ENCODE assay signal across 16 cellular contexts in the genomic region with DNA sequence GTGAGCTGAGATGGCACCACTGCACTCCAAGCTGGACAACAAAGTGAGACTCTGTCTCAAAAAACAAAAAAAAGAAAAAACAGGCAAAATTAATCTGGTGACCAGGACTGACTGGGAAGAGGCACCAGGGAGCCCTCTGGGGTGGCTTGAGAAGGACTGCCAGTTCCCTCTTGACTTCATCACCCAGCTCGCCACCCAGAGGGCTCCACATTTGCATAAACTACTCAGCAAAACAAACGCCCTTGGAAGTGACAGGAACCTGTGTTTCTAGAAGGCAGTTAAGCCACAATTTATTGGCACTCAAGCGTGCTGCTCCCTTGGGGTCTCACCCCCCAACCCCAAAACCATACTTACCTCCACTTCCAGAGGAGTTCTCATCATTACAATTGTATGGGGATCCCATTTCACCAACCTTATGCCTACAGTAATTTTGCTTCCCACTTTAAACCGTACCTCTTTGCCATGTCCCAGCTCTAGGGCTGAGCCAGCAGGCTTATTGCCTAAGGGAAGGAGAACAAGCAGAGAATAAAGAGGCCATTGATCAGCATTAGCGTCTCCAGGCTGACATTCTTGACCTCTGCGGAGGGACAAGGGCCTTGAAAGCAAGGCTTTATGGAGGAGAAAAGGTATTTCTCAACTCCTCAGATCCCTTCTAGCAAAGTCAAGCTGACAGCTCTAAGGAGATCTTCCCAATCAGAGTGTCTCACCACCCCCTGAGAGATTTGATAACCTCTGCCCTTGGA. TPM values are rescaled to one million over a fixed set of nuclear protein-coding genes. Genes with fewer than 3 reads are reported as not detected.
DNase-seq lines count a peak whose midpoint lies in the region; ATAC-seq, FAIRE-seq and TF ChIP-seq lines count a peak whose summit lies in the region.
"Had no signal": no experiment of that assay in that cellular context is flagged by ENCODE, and none has a peak within 500 bp of the region (broad histone marks: within the 10 kb centered on the region; RNA-seq: fewer than 3 reads in every experiment).

No MANE protein-coding gene starts in this region.

- BruUV-seq in OCI-LY7 (replicated peaks; lab: Mats Ljungman, UMichigan), result no TSS peak

- H3K36me3 ChIP-seq in H7 (replicated peaks; ENCODE audit: control insufficient read depth, insufficient read depth, low read length) (no peaks in the 10 kb centered on the region), OCI-LY7 (ENCODE audit: insufficient read depth, low read length) (no peaks in the 10 kb centered on the region)

- no peaks in the 10 kb centered on the region for H3K27me3 ChIP-seq in H7 (ENCODE audit: control insufficient read depth, insufficient read depth, low read length)
- H3K27me3 ChIP-seq: body of pancreas had no signal

- intact Hi-C loops in OCI-LY7 (cut with micrococcal nuclease; ENCODE audit: unreplicated experiment), result no loop called here
- intact Hi-C loops in activated CD8-positive, alpha-beta T cell treated with anti-CD3 and anti-CD28 coated beads for 36 hours (cut with micrococcal nuclease), result no loop called here

- no peak overlapping the region for H3K4me3 ChIP-seq in H7 (ENCODE audit: insufficient read depth, low read depth, low read length)
- H3K4me3 ChIP-seq in OCI-LY7 (ENCODE audit: low read depth, low read length, poor library complexity, severe bottlenecking), result no peak overlapping the region
- H3K4me3 ChIP-seq: body of pancreas had no signal

- no peak overlapping the region for H3K27ac Mint-ChIP-seq in activated CD8-positive, alpha-beta T cell treated with anti-CD3 and anti-CD28 coated beads for 36 hours
- H3K27ac Mint-ChIP-seq: natural killer cell had no signal

- peaks cover 26% of the 10 kb centered on the region for H3K4me1 Mint-ChIP-seq in activated CD8-positive, alpha-beta T cell treated with anti-CD3 and anti-CD28 coated beads for 36 hours (ENCODE audit: low read depth)

- H2AFZ ChIP-seq in OCI-LY7 (ENCODE audit: low read length), result no peak overlapping the region

- H3K4me2 ChIP-seq in OCI-LY7 (ENCODE audit: low read length), result no peak overlapping the region

- H3K4me1 ChIP-seq in OCI-LY7 (ENCODE audit: insufficient read depth, low read length, poor library complexity, severe bottlenecking), result no peaks in the 10 kb centered on the region

- H3K4me3 Mint-ChIP-seq in activated CD8-positive, alpha-beta T cell treated with anti-CD3 and anti-CD28 coated beads for 36 hours, result no peak overlapping the region
- H3K4me3 Mint-ChIP-seq: natural killer cell had no signal

- CTCF ChIA-PET in OCI-LY7 (lab: Charles Lee; ENCODE audit: unreplicated experiment), result no interaction called here
- CTCF ChIA-PET in activated CD8-positive, alpha-beta T cell treated with anti-CD3 and anti-CD28 coated beads for 36 hours (lab: Charles Lee), result no interaction called here

- DNase-seq in Ammon's horn (ENCODE audit: low spot score), result peak; percentile 14
- peak; percentile 44 for DNase-seq in H7
- DNase-seq in OCI-LY7 (ENCODE audit: low spot score), result peak; percentile 8
- DNase-seq in islet precursor cell, result peak; percentile 94
- no peak for DNase-seq in KG1 (lab: John Stamatoyannopoulos, UW)
- DNase-seq in frontal cortex (ENCODE audit: low spot score in 2 of 2), result no peak
- no peak for DNase-seq in kidney tubule cell (ENCODE audit: low spot score)
- DNase-seq in activated CD8-positive, alpha-beta T cell treated with anti-CD3 and anti-CD28 coated beads for 36 hours, result no peak
- DNase-seq: activated naive CD4-positive, alpha-beta T cell treated with Interleukin-2 at 50 U/mL for 16 hours; left ventricle myocardium superior; natural killer cell; NCI-H1092 treated with DMSO at 0.1 percent for 48 hours; NCI-H446 treated with DMSO at 0.1 percent for 48 hours; T-helper 1 cell had no signal

- TF ChIP-seq CTCF in OCI-LY7 (conservative IDR thresholded peaks at IDR 0.05; ENCODE audit: low read length), result no peak
- no peak for TF ChIP-seq CTCF in activated CD8-positive, alpha-beta T cell treated with anti-CD3 and anti-CD28 coated beads for 36 hours (IDR thresholded peaks at IDR 0.05)

- H3K9me2 ChIP-seq in OCI-LY7 (ENCODE audit: insufficient read depth, low read length), result no peaks in the 10 kb centered on the region

- ATAC-seq in activated CD8-positive, alpha-beta T cell treated with anti-CD3 and anti-CD28 coated beads for 36 hours, result no peak
- ATAC-seq: body of pancreas, left ventricle myocardium superior, natural killer cell had no signal

- H3K79me2 ChIP-seq in OCI-LY7 (ENCODE audit: insufficient read depth, low read depth, low read length), result no peaks in the 10 kb centered on the region

- peaks cover 11% of the 10 kb centered on the region for H3K9me3 Mint-ChIP-seq in activated CD8-positive, alpha-beta T cell treated with anti-CD3 and anti-CD28 coated beads for 36 hours
- H3K9me3 Mint-ChIP-seq: natural killer cell had no signal

- POLR2A ChIA-PET in OCI-LY7 (lab: Charles Lee), result interaction anchor here (0.6 kb wide), 1 partner anchor 60 kb away, joined by 4 read pairs; no protein-coding TSS in a partner anchor
- POLR2A ChIA-PET in activated CD8-positive, alpha-beta T cell treated with anti-CD3 and anti-CD28 coated beads for 36 hours (lab: Charles Lee), result no interaction called here

- FAIRE-seq in frontal cortex (lab: Jason Lieb, UNC), result no peak
- FAIRE-seq: RCC 7860 had no signal

- H3K9me3 ChIP-seq in OCI-LY7 (ENCODE audit: low read length), result no peaks in the 10 kb centered on the region
- H3K9me3 ChIP-seq: body of pancreas had no signal

- no peaks in the 10 kb centered on the region for H3K27me3 Mint-ChIP-seq in activated CD8-positive, alpha-beta T cell treated with anti-CD3 and anti-CD28 coated beads for 36 hours

- no peaks in the 10 kb centered on the region for H4K20me1 ChIP-seq in OCI-LY7 (ENCODE audit: insufficient read depth, low read length)

- peaks cover 4% of the 10 kb centered on the region for H3K36me3 Mint-ChIP-seq in activated CD8-positive, alpha-beta T cell treated with anti-CD3 and anti-CD28 coated beads for 36 hours (ENCODE audit: low read depth)
- H3K36me3 Mint-ChIP-seq: natural killer cell had no signal

- H3K27ac ChIP-seq in OCI-LY7 (ENCODE audit: low read depth, low read length, poor library complexity, severe bottlenecking), result no peak overlapping the region
- H3K27ac ChIP-seq: body of pancreas had no signal

RNA-seq across cellular contexts. Expression of a gene that starts 44.4 kb away (rescaled TPM):
- 12.6 and 16.4 TPM in 2 replicates for total RNA-seq in H7 (2014; rRNA removed; shearing (Covaris generic))
- total RNA-seq in OCI-LY7 (2014; rRNA removed; shearing (Covaris generic)), result 3.5 and 4.2 TPM in 2 replicates
- total RNA-seq in OCI-LY7 (2022), result 9.4 and 9.6 TPM in 2 replicates
- total RNA-seq in frontal cortex, result 30.6 TPM
- total RNA-seq in activated CD8-positive, alpha-beta T cell treated with anti-CD3 and anti-CD28 coated beads for 36 hours, result 10 to 100 TPM; 19.1 to 19.4 TPM

Comparison
In these comparisons a context has a peak if more than half of its experiments do, and no peak if none do; other contexts are left out.
1. DNase-seq: peak in Ammon's horn (single experiment), H7 (single experiment), OCI-LY7 (single experiment) and islet precursor cell (single experiment); none in KG1 (single experiment), frontal cortex (0 of 2), kidney tubule cell (single experiment) and activated CD8-positive, alpha-beta T cell treated with anti-CD3 and anti-CD28 coated beads for 36 hours (single experiment).